Comparison of ENCODE assay signal across 8 cellular contexts in genomic region chr1:35707253-35708178, GRCh38. TPM values are rescaled to one million over a fixed set of nuclear protein-coding genes. Genes with fewer than 3 reads are reported as not detected.
DNase-seq lines count a peak whose midpoint lies in the region; ATAC-seq and TF ChIP-seq lines count a peak whose summit lies in the region.

No MANE protein-coding gene starts in this region.

- no peaks in the 10 kb centered on the region for H4K20me1 ChIP-seq in smooth muscle cell (ENCODE audit: low read depth)

- H3K27ac ChIP-seq in smooth muscle cell (ENCODE audit: low read depth): no peak overlapping the region

- H3K9ac ChIP-seq in smooth muscle cell (ENCODE audit: low read depth): no peak overlapping the region

- no peaks in the 10 kb centered on the region for H3K36me3 ChIP-seq in smooth muscle cell (ENCODE audit: low read depth)

- ATAC-seq in activated CD4-positive, CD25-positive, alpha-beta regulatory T cell treated with anti-CD3 and anti-CD28 coated beads, Interleukin-2, amount 50 U/mL, for 24 hours: peak; percentile 31 to 45
- ATAC-seq in HG02884 (IDR thresholded peaks at IDR 0.05; ENCODE audit: unreplicated experiment): no peak

- no peaks in the 10 kb centered on the region for H3F3A ChIP-seq in smooth muscle cell (ENCODE audit: low read depth)

- H3K4me3 ChIP-seq in astrocyte of the spinal cord (ENCODE audit: low read depth, low read length): peak overlapping the region; percentile 38
- H3K4me3 ChIP-seq in iPS-18c (ENCODE audit: insufficient read depth, low read depth, low read length): peak overlapping the region; percentile 50
- H3K4me3 ChIP-seq in smooth muscle cell: peak overlapping the region; percentile 66

- H3K4me2 ChIP-seq in smooth muscle cell: peak overlapping the region; percentile 94

- no peak for DNase-seq in activated CD4-positive, CD25-positive, alpha-beta regulatory T cell (lab: John Stamatoyannopoulos, UW)
- peak; percentile 61 for DNase-seq in RPMI8226
- no peak for DNase-seq in astrocyte of the spinal cord (ENCODE audit: low read depth, low spot score)
- DNase-seq in smooth muscle cell (lab: John Stamatoyannopoulos, UW; ENCODE audit: unreplicated experiment): peak; percentile 11
- no peak for DNase-seq in GDM1 (lab: John Stamatoyannopoulos, UW)

- TF ChIP-seq CTCF in astrocyte of the spinal cord (IDR thresholded peaks at IDR 0.05; ENCODE audit: low read depth, low read length) (no peak), smooth muscle cell (IDR thresholded peaks at IDR 0.05; ENCODE audit: borderline replicate concordance, insufficient read depth, poor library complexity, severe bottlenecking) (no peak)

- H3K79me2 ChIP-seq in smooth muscle cell (ENCODE audit: low read depth): no peaks in the 10 kb centered on the region

- peaks cover 6% of the 10 kb centered on the region for H3K4me1 ChIP-seq in smooth muscle cell (ENCODE audit: low read depth)

- H2AFZ ChIP-seq in smooth muscle cell (ENCODE audit: low read depth): peak overlapping the region; percentile 12

- no peaks in the 10 kb centered on the region for H3K27me3 ChIP-seq in smooth muscle cell (ENCODE audit: low read depth)

- no peaks in the 10 kb centered on the region for H3K9me3 ChIP-seq in iPS-18c (ENCODE audit: control insufficient read depth, insufficient read depth, low read length)
- no peaks in the 10 kb centered on the region for H3K9me3 ChIP-seq in smooth muscle cell (replicated peaks; ENCODE audit: low read depth)

- in situ Hi-C loops in astrocyte of the spinal cord (cut with HindIII; ENCODE audit: low sequenced_read_pairs): no loop called here

- 14% methylated on average over 23 of the region's 66 CpGs for WGBS in smooth muscle cell (ENCODE audit: low lambda C conversion rate)

RNA-seq across cellular contexts. Expression of gene C1orf216, which starts 11.2 kb away (rescaled TPM):
- total RNA-seq in smooth muscle cell: 4.5 and 7.5 TPM in 2 replicates
- 9.4 and 9.7 TPM in 2 replicates for polyA plus RNA-seq in smooth muscle cell

Comparison
In these comparisons a context has a peak if more than half of its experiments do, and no peak if none do; other contexts are left out.
1. DNase-seq: peak in RPMI8226 (single experiment) and smooth muscle cell (single experiment); none in activated CD4-positive, CD25-positive, alpha-beta regulatory T cell (0 of 4), astrocyte of the spinal cord (single experiment) and GDM1 (single experiment).
2. Peak in every context shown above with its lines, with median percentiles within 50 percentile points of each other: H3K4me3 ChIP-seq.